Comparison of ENCODE assay signal across 21 cellular contexts in genomic region chr11:129018991-129019390, GRCh38.
"Had no signal": no experiment of that assay in that cellular context is flagged by ENCODE, and none has a peak within 500 bp of the region (broad histone marks: within the 10 kb centered on the region; RNA-seq: fewer than 3 reads in every experiment).

No MANE protein-coding gene starts in this region.

- ATAC-seq: activated naive CD4-positive, alpha-beta T cell treated with anti-CD3 and anti-CD28 coated beads, Interleukin-2, amount 50 U/mL, for 72 hours; activated T-cell treated with anti-CD3 and anti-CD28 coated beads, Interleukin-2, amount 50 U/mL, for 4 hours; body of pancreas; left ventricle myocardium superior had no signal

- H3K4me3 ChIP-seq: body of pancreas, esophagus squamous epithelium, skin epidermis, stomach, thoracic aorta, uterus had no signal

- H3K9me3 ChIP-seq: body of pancreas, esophagus squamous epithelium, neutrophil, stomach, thoracic aorta, uterus had no signal

- H3K27me3 ChIP-seq: body of pancreas, esophagus squamous epithelium, neutrophil, stomach, uterus had no signal

- H3K36me3 ChIP-seq: neutrophil, stomach, thoracic aorta had no signal

- H3K27me3 Mint-ChIP-seq: dendritic cell treated with granulocyte-macrophage colony-stimulating factor and Interleukin-4, amounts not matched to agents 40 ng/mL and 50 ng/mL, for 4 days; naive B cell had no signal

- H3K27ac Mint-ChIP-seq: activated CD4-positive, alpha-beta memory T cell treated with anti-CD3 and anti-CD28 coated beads for 36 hours; activated naive CD4-positive, alpha-beta T cell treated with anti-CD3 and anti-CD28 coated beads, Interleukin-2, amount 50 U/mL, for 72 hours; dendritic cell treated with granulocyte-macrophage colony-stimulating factor and Interleukin-4, amounts not matched to agents 40 ng/mL and 50 ng/mL, for 4 days; naive B cell had no signal

- H3K27ac ChIP-seq: esophagus squamous epithelium, neutrophil, skin epidermis, stomach, thoracic aorta, uterus had no signal

- H3K36me3 Mint-ChIP-seq: activated CD4-positive, alpha-beta memory T cell treated with anti-CD3 and anti-CD28 coated beads for 36 hours; activated naive CD4-positive, alpha-beta T cell treated with anti-CD3 and anti-CD28 coated beads, Interleukin-2, amount 50 U/mL, for 72 hours; naive B cell had no signal

- H3K9me3 Mint-ChIP-seq: activated CD4-positive, alpha-beta memory T cell treated with anti-CD3 and anti-CD28 coated beads for 36 hours; activated naive CD4-positive, alpha-beta T cell treated with anti-CD3 and anti-CD28 coated beads, Interleukin-2, amount 50 U/mL, for 72 hours; activated T-cell treated with anti-CD3 and anti-CD28 coated beads, Interleukin-2, amount 50 U/mL, for 4 hours; central memory CD8-positive, alpha-beta T cell; dendritic cell treated with granulocyte-macrophage colony-stimulating factor and Interleukin-4, amounts not matched to agents 40 ng/mL and 50 ng/mL, for 4 days; naive B cell had no signal

- H3K4me3 Mint-ChIP-seq: activated CD4-positive, alpha-beta memory T cell treated with anti-CD3 and anti-CD28 coated beads for 36 hours; activated T-cell treated with anti-CD3 and anti-CD28 coated beads, Interleukin-2, amount 50 U/mL, for 4 hours; central memory CD8-positive, alpha-beta T cell; dendritic cell treated with granulocyte-macrophage colony-stimulating factor and Interleukin-4, amounts not matched to agents 40 ng/mL and 50 ng/mL, for 4 days; naive B cell had no signal

- DNase-seq: activated CD4-positive, alpha-beta memory T cell treated with anti-CD3 and anti-CD28 coated beads for 36 hours; activated CD4-positive, alpha-beta T cell treated with anti-CD3 and anti-CD28 coated beads for 1 hour; activated effector memory CD4-positive, alpha-beta T cell treated with anti-CD3 and anti-CD28 coated beads, Interleukin-2, amount 50 U/mL, for 16 hours; activated T-cell treated with anti-CD3 and anti-CD28 coated beads, Interleukin-2, amount 50 U/mL, for 4 hours; amniotic stem cell; esophagus squamous epithelium; foreskin fibroblast; head of caudate nucleus; left ventricle myocardium superior; naive B cell; posterior cingulate gyrus; stimulated activated CD4-positive, alpha-beta T cell treated with anti-CD3 and anti-CD28 coated beads, Interleukin-4, amount 100 ng/mL, for 4 hours; stomach; uterus had no signal

- H3K4me1 Mint-ChIP-seq: central memory CD8-positive, alpha-beta T cell had no signal
